ENCODE assay signal across 26 cellular contexts in the genomic region with DNA sequence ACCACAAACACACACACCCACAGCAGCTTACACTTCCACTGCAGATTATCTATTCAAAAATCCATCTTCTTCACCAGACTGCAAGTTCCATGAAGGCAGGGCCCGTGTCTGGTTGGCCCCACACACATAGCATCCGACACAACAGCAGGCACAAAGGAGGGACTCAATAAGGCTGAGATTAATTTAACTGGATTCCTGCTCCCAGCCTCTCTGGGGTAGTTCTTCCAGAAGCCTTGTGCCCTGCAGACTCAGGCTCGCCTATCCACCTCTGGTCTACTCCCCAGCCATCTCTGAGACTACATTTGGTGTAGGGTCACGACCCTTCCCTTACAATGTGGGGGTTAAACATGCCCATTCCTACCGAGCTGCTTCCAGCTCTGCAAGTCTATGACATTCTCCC.
"Had no signal": no experiment of that assay in that cellular context is flagged by ENCODE, and none has a peak within 500 bp of the region (broad histone marks: within the 10 kb centered on the region; RNA-seq: fewer than 3 reads in every experiment).

No MANE protein-coding gene starts in this region.

- H3K27me3 Mint-ChIP-seq: stimulated activated memory B cell treated with anti-CD40 and anti-IgM and Interleukin-4, amounts not matched to agents 10 μg/mL and 1 μg/mL and 100 μg/mL, for 72 hours had no signal

- ATAC-seq: activated T-cell treated with anti-CD3 and anti-CD28 coated beads, Interleukin-2, amount 50 U/mL, for 72 hours; pancreas; sciatic nerve; stimulated activated memory B cell treated with anti-CD40 and anti-IgM and Interleukin-4, amounts not matched to agents 10 μg/mL and 1 μg/mL and 100 μg/mL, for 72 hours had no signal

- H3K36me3 ChIP-seq: left ventricle myocardium inferior, pancreas, prostate gland, tibial nerve had no signal

- DNase-seq: activated CD4-positive, alpha-beta T cell treated with anti-CD3 and anti-CD28 coated beads for 4 hours; activated CD4-positive, alpha-beta T cell treated with anti-CD3 and anti-CD28 coated beads, Interleukin-2, amount 50 U/mL, for 4 hours; activated effector memory CD4-positive, alpha-beta T cell treated with anti-CD3 and anti-CD28 coated beads, Interleukin-2, amount 50 U/mL, for 16 hours; activated naive CD4-positive, alpha-beta T cell treated with anti-CD3 and anti-CD28 coated beads for 36 hours; activated T-cell treated with anti-CD3 and anti-CD28 coated beads for 4 hours; activated T-cell treated with anti-CD3 and anti-CD28 coated beads, Interleukin-2, amount 50 U/mL, for 72 hours; anterior cingulate cortex; dorsolateral prefrontal cortex; effector memory CD4-positive, alpha-beta T cell; islet precursor cell; left ventricle myocardium inferior; pancreas; retina; stimulated activated CD4-positive, alpha-beta T cell treated with anti-CD3 and anti-CD28 coated beads, Interleukin-4, amount 100 ng/mL, for 24 hours; stimulated activated CD8-positive, alpha-beta memory T cell treated with anti-CD3 and anti-CD28 coated beads, Interleukin-4, amount 100 ng/mL, for 48 hours; T-helper 9 cell had no signal

- H3K27me3 ChIP-seq: dorsolateral prefrontal cortex, pancreas, tibial nerve had no signal

- H3K9me3 Mint-ChIP-seq: activated naive CD4-positive, alpha-beta T cell treated with anti-CD3 and anti-CD28 coated beads for 36 hours; activated T-cell treated with anti-CD3 and anti-CD28 coated beads, Interleukin-2, amount 50 U/mL, for 72 hours; stimulated activated memory B cell treated with anti-CD40 and anti-IgM and Interleukin-4, amounts not matched to agents 10 μg/mL and 1 μg/mL and 100 μg/mL, for 72 hours; T-helper 1 cell treated with Interleukin-12 subunit alpha and Interleukin-12 subunit beta and Interleukin-4 antibody, amounts not matched to agents 30 μg/mL and 1 μg/mL, for 36 hours had no signal

- H3K4me1 ChIP-seq: left ventricle myocardium inferior, pancreas, prostate gland, tibial nerve had no signal

- H3K27ac Mint-ChIP-seq: activated naive CD4-positive, alpha-beta T cell treated with anti-CD3 and anti-CD28 coated beads for 36 hours; activated T-cell treated with anti-CD3 and anti-CD28 coated beads, Interleukin-2, amount 50 U/mL, for 72 hours; stimulated activated memory B cell treated with anti-CD40 and anti-IgM and Interleukin-4, amounts not matched to agents 10 μg/mL and 1 μg/mL and 100 μg/mL, for 72 hours had no signal

- H3K4me3 Mint-ChIP-seq: activated naive CD4-positive, alpha-beta T cell treated with anti-CD3 and anti-CD28 coated beads for 36 hours; activated T-cell treated with anti-CD3 and anti-CD28 coated beads, Interleukin-2, amount 50 U/mL, for 72 hours; stimulated activated memory B cell treated with anti-CD40 and anti-IgM and Interleukin-4, amounts not matched to agents 10 μg/mL and 1 μg/mL and 100 μg/mL, for 72 hours; T-helper 1 cell treated with Interleukin-12 subunit alpha and Interleukin-12 subunit beta and Interleukin-4 antibody, amounts not matched to agents 30 μg/mL and 1 μg/mL, for 36 hours had no signal

- H3K36me3 Mint-ChIP-seq: stimulated activated memory B cell treated with anti-CD40 and anti-IgM and Interleukin-4, amounts not matched to agents 10 μg/mL and 1 μg/mL and 100 μg/mL, for 72 hours had no signal

- H3K4me3 ChIP-seq: coronary artery, dorsolateral prefrontal cortex, left ventricle myocardium inferior, lung, pancreas, prostate gland, SK-N-MC, skin epidermis, tibial nerve had no signal

- H3K4me1 Mint-ChIP-seq: stimulated activated memory B cell treated with anti-CD40 and anti-IgM and Interleukin-4, amounts not matched to agents 10 μg/mL and 1 μg/mL and 100 μg/mL, for 72 hours had no signal

- H3K27ac ChIP-seq: coronary artery, dorsolateral prefrontal cortex, left ventricle myocardium inferior, pancreas, prostate gland, SK-N-MC, skin epidermis, tibial nerve, VCaP had no signal

- H3K9me3 ChIP-seq: left ventricle myocardium inferior, pancreas, prostate gland, tibial nerve had no signal
